14 cellular contexts compared by ENCODE assay signal in the genomic region with DNA sequence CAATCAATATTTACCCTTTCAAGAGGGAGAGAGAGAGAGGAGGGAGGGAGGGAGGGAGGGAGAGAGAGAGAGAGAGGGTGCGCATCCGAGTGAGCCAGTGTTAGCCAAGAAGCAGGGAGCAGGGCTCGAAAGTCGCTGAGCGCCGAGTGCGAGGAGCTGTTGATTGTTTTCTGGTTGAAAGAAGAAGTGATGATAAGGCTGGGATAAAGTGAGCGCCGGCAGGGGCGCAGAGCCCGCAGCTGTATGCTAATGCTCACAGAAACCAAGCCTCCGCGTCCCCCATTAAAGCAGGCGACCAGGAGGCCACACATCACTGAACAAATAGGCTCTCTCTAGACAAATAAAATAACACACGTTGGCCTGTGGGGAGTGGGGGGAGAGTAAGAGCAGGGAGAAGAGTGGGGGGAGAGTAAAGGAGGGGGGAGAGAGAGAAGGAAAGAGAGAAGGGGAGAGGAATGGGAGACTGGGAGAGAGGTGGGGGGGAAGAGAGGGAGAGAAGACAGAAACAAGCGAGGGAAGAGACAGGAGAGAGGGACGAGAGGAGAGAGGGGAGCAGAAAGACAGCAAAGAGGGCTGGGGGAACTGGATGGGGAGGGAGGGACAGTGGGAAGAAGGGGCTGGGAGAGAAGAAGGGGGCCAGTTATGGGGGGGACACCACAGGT. TPM values are rescaled to one million over a fixed set of nuclear protein-coding genes. Genes with fewer than 3 reads are reported as not detected.
DNase-seq lines count a peak whose midpoint lies in the region; ATAC-seq and TF ChIP-seq lines count a peak whose summit lies in the region.
"Had no signal": no experiment of that assay in that cellular context is flagged by ENCODE, and none has a peak within 500 bp of the region (broad histone marks: within the 10 kb centered on the region; RNA-seq: fewer than 3 reads in every experiment).

No MANE protein-coding gene starts in this region.

- no peaks in the 10 kb centered on the region for H3K36me3 Mint-ChIP-seq in memory B cell
- H3K36me3 Mint-ChIP-seq: activated naive CD8-positive, alpha-beta T cell had no signal

- H3K9me3 Mint-ChIP-seq in memory B cell = no peaks in the 10 kb centered on the region
- H3K9me3 Mint-ChIP-seq: T-helper 1 cell treated with Interleukin-12 subunit alpha and Interleukin-12 subunit beta and Interleukin-4 antibody, amounts not matched to agents 30 μg/mL and 1 μg/mL, for 36 hours had no signal

- CTCF ChIA-PET in PC-3 (lab: Charles Lee) = no interaction called here

- peaks cover 25% of the 10 kb centered on the region for H3K4me1 Mint-ChIP-seq in memory B cell

- no peak for TF ChIP-seq CTCF in PC-3 (conservative IDR thresholded peaks at IDR 0.05; ENCODE audit: low read depth, low read length)
- no peak for TF ChIP-seq CTCF in omental fat pad (IDR thresholded peaks at IDR 0.05)

- peak overlapping the region; percentile 14 for H3K27ac Mint-ChIP-seq in memory B cell
- H3K27ac Mint-ChIP-seq: activated naive CD8-positive, alpha-beta T cell; T-helper 1 cell treated with Interleukin-12 subunit alpha and Interleukin-12 subunit beta and Interleukin-4 antibody, amounts not matched to agents 30 μg/mL and 1 μg/mL, for 36 hours had no signal

- DNase-seq in NCI-H1417 treated with DMSO at 0.1 percent for 48 hours (lab: John Stamatoyannopoulos, UW) (peak; percentile 98), PC-3 (no peak), memory B cell (ENCODE audit: low spot score in 2 of 2) (no peak), omental fat pad (ENCODE audit: low spot score) (no peak), Right ventricle myocardium inferior (ENCODE audit: missing footprints) (no peak), kidney glomerular epithelial cell (lab: John Stamatoyannopoulos, UW) (no peak)
- DNase-seq in activated CD8-positive, alpha-beta memory T cell treated with anti-CD3 and anti-CD28 coated beads for 24 hours = no peak

- H3K79me2 ChIP-seq in PC-3 (ENCODE audit: low read length) = no peaks in the 10 kb centered on the region

- no peak overlapping the region for H3K27ac ChIP-seq in PC-3 (ENCODE audit: low read length)
- H3K27ac ChIP-seq: epithelial cell of prostate, tibial nerve had no signal

- H3F3A ChIP-seq in PC-3 (ENCODE audit: low read length, unreplicated experiment) = no peaks in the 10 kb centered on the region

- peak overlapping the region; percentile 2 for H3K4me3 Mint-ChIP-seq in memory B cell
- H3K4me3 Mint-ChIP-seq: activated naive CD8-positive, alpha-beta T cell; T-helper 1 cell treated with Interleukin-12 subunit alpha and Interleukin-12 subunit beta and Interleukin-4 antibody, amounts not matched to agents 30 μg/mL and 1 μg/mL, for 36 hours had no signal

- peaks cover 25% of the 10 kb centered on the region for H3K27me3 Mint-ChIP-seq in memory B cell

- no peaks in the 10 kb centered on the region for H4K20me1 ChIP-seq in PC-3 (ENCODE audit: low read length)

- no peaks in the 10 kb centered on the region for H3K36me3 ChIP-seq in ES-I3 (ENCODE audit: insufficient read depth, low read length)
- no peaks in the 10 kb centered on the region for H3K36me3 ChIP-seq in PC-3 (ENCODE audit: low read depth, low read length)
- H3K36me3 ChIP-seq: HAP-1, tibial nerve had no signal

- no peaks in the 10 kb centered on the region for H3K9me2 ChIP-seq in PC-3 (replicated peaks; ENCODE audit: low read length)

- H3K9me3 ChIP-seq in ES-I3 (ENCODE audit: control insufficient read depth, insufficient read depth, low read length) (no peaks in the 10 kb centered on the region), PC-3 (ENCODE audit: low read length) (no peaks in the 10 kb centered on the region)
- H3K9me3 ChIP-seq: HAP-1, tibial nerve had no signal

- H3K4me1 ChIP-seq in ES-I3 (ENCODE audit: insufficient read depth, low read length) (peaks cover 19% of the 10 kb centered on the region; the same call in 1 of the 2 replicates), PC-3 (ENCODE audit: insufficient read depth, low read length) (peaks cover 5% of the 10 kb centered on the region; the same call in 1 of the 2 replicates)

- H3K27me3 ChIP-seq in PC-3 (ENCODE audit: low read length) = peaks cover 63% of the 10 kb centered on the region

- ATAC-seq in PC-3 (no peak), memory B cell (ENCODE audit: low read depth) (peak; percentile 39), omental fat pad (ENCODE audit: low FRiP score) (no peak), Right ventricle myocardium inferior (no peak)

- no TSS peak for BruUV-seq in PC-3 (replicated peaks; lab: Mats Ljungman, UMichigan)

- POLR2A ChIA-PET in PC-3 (lab: Charles Lee; ENCODE audit: unreplicated experiment) = no interaction called here

- H2AFZ ChIP-seq in PC-3 (ENCODE audit: low read length) = no peak overlapping the region

- H3K4me2 ChIP-seq in PC-3 (ENCODE audit: low read length) = peak overlapping the region; percentile 40; the same call in 1 of the 2 replicates

- intact Hi-C loops in PC-3 (cut with micrococcal nuclease) (loop anchor here (5.0 kb wide), 1 partner anchor 89 kb away; no protein-coding TSS in a partner anchor), Right ventricle myocardium inferior (cut with DNase I) (loop anchor here (5.0 to 10.0 kb wide), 2 partner anchors 102 to 276 kb away; no protein-coding TSS in a partner anchor)

- H3K9ac ChIP-seq in ES-I3 (ENCODE audit: low read depth, low read length) (peak overlapping the region; percentile 53; the same call in 1 of the 2 replicates), PC-3 (ENCODE audit: low read length) (no peak overlapping the region)

- no peak overlapping the region for H3K4me3 ChIP-seq in PC-3 (ENCODE audit: low read length)
- H3K4me3 ChIP-seq: HAP-1, lung had no signal

RNA-seq across cellular contexts. Expression of gene INSM1, which starts 5.0 kb away (rescaled TPM):
- total RNA-seq in PC-3 (2014; rRNA removed) = 0.04 TPM in 1 of 2 replicates, not detected in the other
- not detected for total RNA-seq in omental fat pad
- not detected for total RNA-seq in Right ventricle myocardium inferior
- total RNA-seq: tibial nerve had no signal
